In genomic region chr6:36888654-36889481, GRCh38 we compare ENCODE assay signal across 1 cellular context.
A peak's percentile ranks its signal among the peaks of the same experiment; 100 is the strongest.
TF ChIP-seq lines count a peak whose summit lies in the region.

No MANE protein-coding gene starts in this region.

TF ChIP-seq in GM12878, 131 proteins besides CTCF, POLR2A, EP300 and RAD21 (continued from another document):
- TF ChIP-seq ZBTB33 (IDR thresholded peaks at IDR 0.05), result no peak
- TF ChIP-seq ATF3 (IDR thresholded peaks at IDR 0.05; ENCODE audit: borderline replicate concordance, extremely low read depth, low read depth, low read length), result no peak
- TF ChIP-seq RELB (IDR thresholded peaks at IDR 0.05; ENCODE audit: low read depth), result no peak
- no peak for TF ChIP-seq TAF1 (IDR thresholded peaks at IDR 0.05; ENCODE audit: borderline replicate concordance, low read depth, low read length)
- no peak for TF ChIP-seq EED (IDR thresholded peaks at IDR 0.05; ENCODE audit: low read depth)
- no peak for TF ChIP-seq CHD2 (IDR thresholded peaks at IDR 0.05; ENCODE audit: borderline replicate concordance, low read depth, low read length)
- no peak for TF ChIP-seq ZNF24 (IDR thresholded peaks at IDR 0.05)
- TF ChIP-seq HDAC6 (IDR thresholded peaks at IDR 0.05; ENCODE audit: unreplicated experiment), result no peak
- TF ChIP-seq NR2F1 (conservative IDR thresholded peaks at IDR 0.05), result 0 out of 2 replicates have a peak, but pooled peaks have one; percentile 17
- TF ChIP-seq HCFC1 (IDR thresholded peaks at IDR 0.05; ENCODE audit: low read length), result no peak
- TF ChIP-seq NKRF (conservative IDR thresholded peaks at IDR 0.05), result no peak
- no peak for TF ChIP-seq RB1 (IDR thresholded peaks at IDR 0.05; ENCODE audit: borderline replicate concordance)
- no peak for TF ChIP-seq SIN3A (IDR thresholded peaks at IDR 0.05; ENCODE audit: low read depth, low read length)
- no peak for TF ChIP-seq CHD4 (IDR thresholded peaks at IDR 0.05)
- TF ChIP-seq CREB1 (IDR thresholded peaks at IDR 0.05; ENCODE audit: low read depth), result no peak
- no peak for TF ChIP-seq RBBP5 (conservative IDR thresholded peaks at IDR 0.05)
- no peak for TF ChIP-seq WRNIP1 (IDR thresholded peaks at IDR 0.05; ENCODE audit: borderline replicate concordance, low read depth, low read length)
- TF ChIP-seq CHD1 (IDR thresholded peaks at IDR 0.05; ENCODE audit: low read depth, low read length), result no peak
- no peak for TF ChIP-seq BCL3 (IDR thresholded peaks at IDR 0.05; ENCODE audit: borderline replicate concordance, insufficient read depth, low read depth, low read length, poor library complexity, severe bottlenecking)
- TF ChIP-seq STAT3 (IDR thresholded peaks at IDR 0.05; ENCODE audit: low read depth, low read length), result no peak
- peak; percentile 30; the same call in 1 of the 2 replicates for TF ChIP-seq JUNB (IDR thresholded peaks at IDR 0.05)
- TF ChIP-seq SIX5 (IDR thresholded peaks at IDR 0.05; ENCODE audit: low read depth, low read length, severe bottlenecking), result no peak
- no peak for TF ChIP-seq TCF3 (IDR thresholded peaks at IDR 0.05; ENCODE audit: borderline replicate concordance, insufficient read depth, low read depth, low read length)
- no peak for TF ChIP-seq HDGF (IDR thresholded peaks at IDR 0.05)
- no peak for TF ChIP-seq ZBED1 (IDR thresholded peaks at IDR 0.05; ENCODE audit: borderline replicate concordance)
- TF ChIP-seq KDM1A (IDR thresholded peaks at IDR 0.05; ENCODE audit: borderline replicate concordance), result no peak
- TF ChIP-seq POU2F2 (IDR thresholded peaks at IDR 0.05; ENCODE audit: borderline replicate concordance, low read depth, low read length), result no peak
- no peak for TF ChIP-seq GABPA (IDR thresholded peaks at IDR 0.05; ENCODE audit: low read depth)
- TF ChIP-seq BRCA1 (IDR thresholded peaks at IDR 0.05; ENCODE audit: low read depth, low read length), result no peak
